In genomic region chr1:178643871-178644270, GRCh38 we compare ENCODE assay signal across 32 cellular contexts.
"Had no signal": no experiment of that assay in that cellular context is flagged by ENCODE, and none has a peak within 500 bp of the region (broad histone marks: within the 10 kb centered on the region; RNA-seq: fewer than 3 reads in every experiment).

No MANE protein-coding gene starts in this region.

- H3K27me3 ChIP-seq: body of pancreas, cardiac muscle cell, colonic mucosa, gastrocnemius medialis, hepatocyte, pancreas, stomach, thyroid gland, upper lobe of right lung had no signal

- FAIRE-seq: keratinocyte, pancreas, TTC549 had no signal

- H3K4me3 ChIP-seq: body of pancreas, cardiac muscle cell, colonic mucosa, gastrocnemius medialis, hepatocyte, lower lobe of right lung, mucosa of descending colon, pancreas, prostate gland, stomach, thyroid gland, upper lobe of right lung had no signal

- H3K4me1 ChIP-seq: colonic mucosa, lower lobe of right lung, prostate gland, thyroid gland, upper lobe of right lung had no signal

- H3K36me3 Mint-ChIP-seq: activated naive CD8-positive, alpha-beta T cell; stimulated activated naive B cell treated with anti-CD40 and anti-IgM and Interleukin-4, amounts not matched to agents 10 μg/mL and 1 μg/mL and 100 μg/mL, for 72 hours had no signal

- DNase-seq: activated CD4-positive, alpha-beta T cell treated with anti-CD3 and anti-CD28 coated beads for 48 hours; activated CD4-positive, alpha-beta T cell treated with anti-CD3 and anti-CD28 coated beads, Interleukin-2, amount 50 U/mL, for 48 hours; activated CD8-positive, alpha-beta memory T cell treated with anti-CD3 and anti-CD28 coated beads for 24 hours; activated effector memory CD4-positive, alpha-beta T cell treated with Interleukin-2 at 50 U/mL for 16 hours; activated naive CD4-positive, alpha-beta T cell treated with Interleukin-2 at 50 U/mL for 16 hours; aorta; cerebellar nuclear complex; effector CD8-positive, alpha-beta T cell; gastrocnemius medialis; lower lobe of right lung; mesenchymal stem cell; naive B cell; stimulated activated CD4-positive, alpha-beta T cell treated with anti-CD3 and anti-CD28 coated beads, Interleukin-4, amount 100 ng/mL, for 24 hours; stimulated activated naive B cell treated with anti-CD40 and anti-IgM and Interleukin-4, amounts not matched to agents 10 μg/mL and 1 μg/mL and 100 μg/mL, for 72 hours; SW 1271; T-helper 9 cell; upper lobe of right lung; WERI-Rb-1 had no signal

- H3K9me3 Mint-ChIP-seq: stimulated activated naive B cell treated with anti-CD40 and anti-IgM and Interleukin-4, amounts not matched to agents 10 μg/mL and 1 μg/mL and 100 μg/mL, for 72 hours; T-helper 1 cell treated with Interleukin-12 subunit alpha and Interleukin-12 subunit beta and Interleukin-4 antibody, amounts not matched to agents 30 μg/mL and 1 μg/mL, for 36 hours had no signal

- ATAC-seq: activated CD4-positive, CD25-positive, alpha-beta regulatory T cell treated with anti-CD3 and anti-CD28 coated beads, Interleukin-2, amount 50 U/mL, for 24 hours; gastrocnemius medialis; lower lobe of right lung; mucosa of descending colon; stimulated activated naive B cell treated with anti-CD40 and anti-IgM and Interleukin-4, amounts not matched to agents 10 μg/mL and 1 μg/mL and 100 μg/mL, for 72 hours; upper lobe of right lung had no signal

- H3K36me3 ChIP-seq: cardiac muscle cell, colonic mucosa, gastrocnemius medialis, lower lobe of right lung, pancreas, prostate gland, stomach, thyroid gland, upper lobe of right lung, WERI-Rb-1 had no signal

- H3K9me3 ChIP-seq: body of pancreas, colonic mucosa, gastrocnemius medialis, lower lobe of right lung, mucosa of descending colon, pancreas, prostate gland, stomach, thyroid gland, upper lobe of right lung had no signal

- H3K4me2 ChIP-seq: hepatocyte had no signal

- H3K27me3 Mint-ChIP-seq: naive B cell; stimulated activated naive B cell treated with anti-CD40 and anti-IgM and Interleukin-4, amounts not matched to agents 10 μg/mL and 1 μg/mL and 100 μg/mL, for 72 hours had no signal

- H3K4me3 Mint-ChIP-seq: activated naive CD8-positive, alpha-beta T cell; naive B cell; stimulated activated naive B cell treated with anti-CD40 and anti-IgM and Interleukin-4, amounts not matched to agents 10 μg/mL and 1 μg/mL and 100 μg/mL, for 72 hours; T-helper 1 cell treated with Interleukin-12 subunit alpha and Interleukin-12 subunit beta and Interleukin-4 antibody, amounts not matched to agents 30 μg/mL and 1 μg/mL, for 36 hours had no signal

- H3K27ac Mint-ChIP-seq: activated naive CD8-positive, alpha-beta T cell; stimulated activated naive B cell treated with anti-CD40 and anti-IgM and Interleukin-4, amounts not matched to agents 10 μg/mL and 1 μg/mL and 100 μg/mL, for 72 hours; T-helper 1 cell treated with Interleukin-12 subunit alpha and Interleukin-12 subunit beta and Interleukin-4 antibody, amounts not matched to agents 30 μg/mL and 1 μg/mL, for 36 hours had no signal

- H2AFZ ChIP-seq: hepatocyte had no signal

- H3K79me2 ChIP-seq: hepatocyte had no signal

- H3K27ac ChIP-seq: body of pancreas, cardiac muscle cell, colonic mucosa, hepatocyte, lower lobe of right lung, pancreas, prostate gland, stomach, thyroid gland, upper lobe of right lung, WERI-Rb-1 had no signal
